ENCODE assay signal across 11 cellular contexts in the genomic region with DNA sequence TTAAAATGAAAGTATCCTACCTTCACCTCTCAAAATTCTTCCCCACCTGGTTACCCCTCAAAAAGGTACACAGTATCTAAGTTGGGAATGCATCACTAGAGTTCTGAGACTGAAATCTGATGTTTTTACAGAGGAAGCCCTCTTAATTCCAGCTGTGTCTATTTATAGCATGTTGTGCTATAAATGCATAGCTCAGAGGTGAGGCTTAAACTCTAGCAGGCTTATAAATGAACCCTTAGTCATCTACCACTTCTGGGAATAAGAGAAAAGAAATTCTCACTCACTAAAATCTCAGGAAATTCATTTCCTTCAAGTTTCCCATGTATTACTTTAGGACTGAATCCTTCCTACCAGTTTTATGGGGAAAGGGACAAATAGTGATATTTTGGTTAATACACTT. TPM values are rescaled to one million over a fixed set of nuclear protein-coding genes. Genes with fewer than 3 reads are reported as not detected.
DNase-seq lines count a peak whose midpoint lies in the region; ATAC-seq, FAIRE-seq and TF ChIP-seq lines count a peak whose summit lies in the region.
"Had no signal": no experiment of that assay in that cellular context is flagged by ENCODE, and none has a peak within 500 bp of the region (broad histone marks: within the 10 kb centered on the region; RNA-seq: fewer than 3 reads in every experiment).

No MANE protein-coding gene starts in this region.

- H3K27ac ChIP-seq in astrocyte (ENCODE audit: low read depth, low read length) (peak overlapping the region; percentile 74), right atrium auricular region (peak overlapping the region; percentile 95 to 98)

- no peak for TF ChIP-seq CTCF in astrocyte (IDR thresholded peaks at IDR 0.05; ENCODE audit: insufficient read depth, low read depth, low read length)
- TF ChIP-seq CTCF in right atrium auricular region (IDR thresholded peaks at IDR 0.05), result no peak

- H3K27me3 ChIP-seq in astrocyte (ENCODE audit: insufficient read depth, low read length) (no peaks in the 10 kb centered on the region), right atrium auricular region (no peaks in the 10 kb centered on the region)
- H3K27me3 ChIP-seq: testis had no signal

- in situ Hi-C loops in ACHN (cut with HindIII; ENCODE audit: low pct_ligation_motif_present, low pct_unique_long_range_greater_than_20kb, low sequenced_read_pairs), result no loop called here

- no peaks in the 10 kb centered on the region for H3K36me3 ChIP-seq in astrocyte (ENCODE audit: insufficient read depth, low read length)
- peaks cover 7% of the 10 kb centered on the region for H3K36me3 ChIP-seq in right atrium auricular region

- H3K4me3 ChIP-seq in astrocyte (ENCODE audit: insufficient read depth, low read depth, low read length), result no peak overlapping the region
- no peak overlapping the region for H3K4me3 ChIP-seq in right atrium auricular region
- H3K4me3 ChIP-seq: testis had no signal

- DNase-seq in H54 (ENCODE audit: insufficient read length, low spot score), result peak; percentile 48
- DNase-seq in astrocyte (ENCODE audit: low read depth), result peak; percentile 90
- no peak for DNase-seq in right atrium auricular region (ENCODE audit: low spot score)
- DNase-seq in smooth muscle cell of the brain vasculature (ENCODE audit: low read depth, low spot score), result peak; percentile 29
- DNase-seq in ACHN, result no peak
- DNase-seq in DMS 273 treated with DMSO at 0.1 percent for 48 hours (lab: John Stamatoyannopoulos, UW), result no peak
- DNase-seq: testis had no signal

- no peaks in the 10 kb centered on the region for H3K27me3 Mint-ChIP-seq in astrocyte (ENCODE audit: low read depth, unreplicated experiment)

- peaks cover 29% of the 10 kb centered on the region for H3K4me1 Mint-ChIP-seq in astrocyte (ENCODE audit: low read depth, unreplicated experiment)

- peak overlapping the region; percentile 66 for H3K4me2 ChIP-seq in astrocyte (ENCODE audit: low read length)

- ATAC-seq in GM19467 (IDR thresholded peaks at IDR 0.05; ENCODE audit: unreplicated experiment) (no peak), GM18517 (IDR thresholded peaks at IDR 0.05; ENCODE audit: unreplicated experiment) (no peak)

- H3K27ac Mint-ChIP-seq in astrocyte (ENCODE audit: unreplicated experiment), result peak overlapping the region; percentile 72

- H4K20me1 ChIP-seq in astrocyte (ENCODE audit: insufficient read depth, low read length), result no peaks in the 10 kb centered on the region

- FAIRE-seq in H54 (lab: Jason Lieb, UNC) (peak; percentile 100), astrocyte (lab: Jason Lieb, UNC) (peak; percentile 95)
- FAIRE-seq: endometrium, H1 had no signal

- H3K4me3 Mint-ChIP-seq in astrocyte (ENCODE audit: unreplicated experiment), result no peak overlapping the region

- H3K79me2 ChIP-seq in astrocyte (ENCODE audit: insufficient read depth, low read length), result peaks cover 14% of the 10 kb centered on the region

- peak overlapping the region; percentile 34 for H3K9ac ChIP-seq in astrocyte (ENCODE audit: low read length)

- no peaks in the 10 kb centered on the region for H3K36me3 Mint-ChIP-seq in astrocyte (ENCODE audit: low read depth, unreplicated experiment)

- H2AFZ ChIP-seq in astrocyte (ENCODE audit: low read depth, low read length), result no peak overlapping the region

- H3K9me3 Mint-ChIP-seq in astrocyte (ENCODE audit: unreplicated experiment), result no peaks in the 10 kb centered on the region

- H3K9me3 ChIP-seq in astrocyte (ENCODE audit: insufficient read depth, low read depth, low read length) (no peaks in the 10 kb centered on the region), right atrium auricular region (no peaks in the 10 kb centered on the region)
- H3K9me3 ChIP-seq: testis had no signal

- TF ChIP-seq POLR2A in H54 (IDR thresholded peaks at IDR 0.05; ENCODE audit: low read depth, low read length), result no peak

- H3K4me1 ChIP-seq in astrocyte (ENCODE audit: insufficient read depth, low read length), result peaks cover 20% of the 10 kb centered on the region
- H3K4me1 ChIP-seq in right atrium auricular region, result peaks cover 0 to 99% of the 10 kb centered on the region in 2 donors

RNA-seq across cellular contexts. Expression of gene STOM, which starts 9.1 kb away (rescaled TPM):
- total RNA-seq in astrocyte, result 8.7 and 10.3 TPM in 2 replicates
- 100 to 1,000 TPM; 152 to 173 TPM for total RNA-seq in right atrium auricular region

Comparison
In these comparisons a context has a peak if more than half of its experiments do, and no peak if none do; other contexts are left out.
1. DNase-seq: peak in H54 (single experiment), astrocyte (single experiment) and smooth muscle cell of the brain vasculature (single experiment); none in right atrium auricular region (single experiment), ACHN (single experiment) and DMS 273 treated with DMSO at 0.1 percent for 48 hours (single experiment).
2. RNA of gene STOM, which starts 9.1 kb away (total RNA-seq): 152 to 173 TPM in right atrium auricular region; 8.7 to 10.3 TPM in astrocyte; every median in the first group is over 10 times any median in the second.